In the genomic region with DNA sequence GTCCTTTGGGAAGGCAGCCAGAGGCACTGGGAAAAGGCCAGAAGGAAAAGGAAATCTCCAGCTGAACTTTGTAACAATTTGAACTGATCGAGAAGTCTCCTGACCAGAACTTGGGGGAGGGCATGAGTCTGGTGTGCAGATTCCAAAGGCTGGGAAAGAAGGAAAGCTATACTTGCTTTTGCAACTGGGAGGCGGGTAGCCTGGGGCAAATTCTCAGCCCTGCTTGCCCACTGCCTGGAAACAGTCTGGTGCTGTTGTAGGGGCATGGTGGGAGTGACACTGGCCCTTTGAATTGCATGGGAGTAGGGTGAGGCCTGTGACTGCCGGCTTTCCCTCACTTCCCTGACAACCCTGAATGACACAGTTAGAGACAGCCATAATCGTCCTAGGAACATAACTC, we compare ENCODE assay signal across 17 cellular contexts.
"Had no signal": no experiment of that assay in that cellular context is flagged by ENCODE, and none has a peak within 500 bp of the region (broad histone marks: within the 10 kb centered on the region; RNA-seq: fewer than 3 reads in every experiment).

No MANE protein-coding gene starts in this region.

- H3K4me1 ChIP-seq: gastrocnemius medialis, heart right ventricle, right atrium auricular region, sigmoid colon, tibial artery, upper lobe of right lung, vagina had no signal

- H3K27me3 ChIP-seq: gastrocnemius medialis, heart right ventricle, right atrium auricular region, sigmoid colon, tibial artery, upper lobe of right lung, vagina had no signal

- DNase-seq: effector CD4-positive, alpha-beta T cell; gastrocnemius medialis; heart right ventricle; hypothalamus; mammary epithelial cell; naive thymus-derived CD4-positive, alpha-beta T cell; nephron progenitor cell; sigmoid colon; stimulated activated CD4-positive, alpha-beta T cell treated with anti-CD3 and anti-CD28 coated beads, Interleukin-2, amount 100 ng/mL, for 24 hours; stimulated activated naive CD4-positive, alpha-beta T cell treated with Interleukin-2 at 50 U/mL for 16 hours; tibial artery; upper lobe of right lung had no signal

- H3K4me3 ChIP-seq: gastrocnemius medialis, heart right ventricle, right atrium auricular region, sigmoid colon, skin epidermis, tibial artery, upper lobe of right lung, vagina had no signal

- H3K9me3 ChIP-seq: gastrocnemius medialis, sigmoid colon, tibial artery, vagina had no signal

- H3K27ac ChIP-seq: gastrocnemius medialis, heart right ventricle, right atrium auricular region, sigmoid colon, skin epidermis, tibial artery, upper lobe of right lung, vagina had no signal

- H3K36me3 ChIP-seq: gastrocnemius medialis, heart right ventricle, right atrium auricular region, sigmoid colon, tibial artery, upper lobe of right lung, vagina had no signal

- FAIRE-seq: colon, islet of Langerhans had no signal
